In the genomic region with DNA sequence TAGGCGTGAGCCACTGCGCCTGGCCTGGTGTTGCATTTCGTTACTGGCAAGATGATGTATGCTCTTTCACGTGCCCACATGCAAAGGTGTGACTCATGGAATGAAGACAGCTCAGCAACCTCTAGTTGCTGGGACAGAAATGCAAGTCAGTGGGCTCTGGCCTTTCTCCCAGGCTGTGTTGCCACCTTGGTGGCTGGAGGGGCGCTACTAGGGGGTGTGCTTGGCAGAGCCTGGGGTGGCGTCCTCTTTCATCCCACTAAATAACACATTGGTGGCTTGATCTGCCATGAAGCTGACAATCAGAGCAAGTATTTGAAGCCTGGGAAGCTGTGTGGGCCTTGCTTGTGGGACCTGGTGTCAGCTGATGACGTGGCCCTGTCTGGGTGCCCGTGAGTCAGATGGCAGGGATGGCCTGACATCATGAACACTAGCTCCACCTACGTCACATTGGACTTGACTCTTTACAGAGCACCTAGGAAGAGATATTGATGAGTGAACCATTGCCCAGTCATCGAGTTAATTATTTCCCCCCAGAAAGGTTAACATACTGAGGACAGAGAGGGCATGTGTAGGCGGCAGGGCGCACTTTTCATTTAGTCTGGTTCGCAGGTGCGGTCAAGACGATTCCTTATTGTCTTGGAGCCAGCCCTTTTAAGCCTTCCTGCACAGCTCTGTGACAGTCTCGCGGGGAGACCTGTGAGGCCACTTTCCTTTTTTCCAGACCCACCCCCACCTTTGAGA, we compare ENCODE assay signal across 8 cellular contexts. TPM values are rescaled to one million over a fixed set of nuclear protein-coding genes. Genes with fewer than 3 reads are reported as not detected.
DNase-seq lines count a peak whose midpoint lies in the region; ATAC-seq and TF ChIP-seq lines count a peak whose summit lies in the region.

No MANE protein-coding gene starts in this region.

- H3K4me1 ChIP-seq in RWPE2 (ENCODE audit: insufficient read depth, poor library complexity, severe bottlenecking) = peaks cover 4% of the 10 kb centered on the region
- no peaks in the 10 kb centered on the region for H3K4me1 ChIP-seq in colonic mucosa
- H3K4me1 ChIP-seq in skeletal muscle satellite cell (ENCODE audit: control insufficient read depth, insufficient read depth, low read length) = no peaks in the 10 kb centered on the region

- no peak overlapping the region for H3K4me3 ChIP-seq in RWPE2 (ENCODE audit: severe bottlenecking)
- no peak overlapping the region for H3K4me3 ChIP-seq in colonic mucosa
- H3K4me3 ChIP-seq in skeletal muscle satellite cell (ENCODE audit: low read length) = no peak overlapping the region

- H3K27ac ChIP-seq in RWPE2 (ENCODE audit: poor library complexity, severe bottlenecking) = peak overlapping the region; percentile 6
- no peak overlapping the region for H3K27ac ChIP-seq in colonic mucosa

- H3K36me3 ChIP-seq in RWPE2 (ENCODE audit: low read depth) (no peaks in the 10 kb centered on the region), colonic mucosa (no peaks in the 10 kb centered on the region), skeletal muscle satellite cell (ENCODE audit: insufficient read depth, low read length) (no peaks in the 10 kb centered on the region)

- ATAC-seq in GM18873 (IDR thresholded peaks at IDR 0.05; ENCODE audit: low FRiP score, unreplicated experiment) (peak; percentile 41), RWPE2 (ENCODE audit: low read depth) (peak; percentile 63), HG03175 (IDR thresholded peaks at IDR 0.05; ENCODE audit: unreplicated experiment) (no peak), HG02571 (IDR thresholded peaks at IDR 0.05; ENCODE audit: unreplicated experiment) (no peak)

- H3K9ac ChIP-seq in colonic mucosa (ENCODE audit: low read depth in 2 of 2, low read length in 2 of 2) = peak overlapping the region in 1 of 2 donors; percentile 7
- H3K9ac ChIP-seq in skeletal muscle satellite cell (ENCODE audit: low read depth, low read length) = no peak overlapping the region

- H3K4me2 ChIP-seq in skeletal muscle satellite cell (ENCODE audit: low read length) = peak overlapping the region; percentile 28

- H3K9me3 ChIP-seq in RWPE2 (ENCODE audit: severe bottlenecking) (no peaks in the 10 kb centered on the region), colonic mucosa (no peaks in the 10 kb centered on the region), skeletal muscle satellite cell (replicated peaks; ENCODE audit: low read length) (no peaks in the 10 kb centered on the region)

- intact Hi-C loops in colonic mucosa (cut with DNase I) = loop anchor here (5.0 kb wide), 3 partner anchors 242 to 857 kb away; no protein-coding TSS in a partner anchor

- TF ChIP-seq CTCF in RWPE2 (IDR thresholded peaks at IDR 0.05; ENCODE audit: poor library complexity, severe bottlenecking) = no peak
- no peak for TF ChIP-seq CTCF in colonic mucosa (IDR thresholded peaks at IDR 0.05)

- no peaks in the 10 kb centered on the region for H3K27me3 ChIP-seq in RWPE2 (ENCODE audit: insufficient read depth, poor library complexity, severe bottlenecking)
- H3K27me3 ChIP-seq in colonic mucosa = no peaks in the 10 kb centered on the region
- H3K27me3 ChIP-seq in skeletal muscle satellite cell (ENCODE audit: control insufficient read depth, insufficient read depth, low read length) = peaks cover 7% of the 10 kb centered on the region

- DNase-seq in RWPE2 (ENCODE audit: low spot score) (no peak), colonic mucosa (peak; percentile 14), NCI-H187 (lab: John Stamatoyannopoulos, UW) (no peak), dedifferentiated amniotic fluid mesenchymal stem cell (ENCODE audit: extremely low spot score) (no peak)

RNA-seq across cellular contexts. Expression of a gene that starts 49.0 kb away (rescaled TPM):
- total RNA-seq in colonic mucosa = 10 to 100 TPM; 12.9 to 34.7 TPM
- total RNA-seq in skeletal muscle satellite cell (2012; rRNA removed) = 1.5 and 1.8 TPM in 2 replicates

Comparison
In these comparisons a context has a peak if more than half of its experiments do, and no peak if none do; other contexts are left out.
1. ATAC-seq: peak in GM18873 (single experiment) and RWPE2 (single experiment); none in HG03175 (single experiment) and HG02571 (single experiment).